Comparison of ENCODE assay signal across 1 cellular context in genomic region chr22:39264344-39265116, GRCh38.
TF ChIP-seq lines count a peak whose summit lies in the region.

No MANE protein-coding gene starts in this region.

TF ChIP-seq in SK-N-SH treated with all-trans-retinoic acid at 6 μM for 48 hours, 23 proteins besides CTCF, POLR2A, EP300 and RAD21 (continued from another document):
- TF ChIP-seq TSHZ2 (CRISPR knock-in tag; IDR thresholded peaks at IDR 0.05): no peak
- no peak for TF ChIP-seq ARNTL (CRISPR knock-in tag; IDR thresholded peaks at IDR 0.05; ENCODE audit: borderline replicate concordance, low read depth)
- TF ChIP-seq, protein P1, sequence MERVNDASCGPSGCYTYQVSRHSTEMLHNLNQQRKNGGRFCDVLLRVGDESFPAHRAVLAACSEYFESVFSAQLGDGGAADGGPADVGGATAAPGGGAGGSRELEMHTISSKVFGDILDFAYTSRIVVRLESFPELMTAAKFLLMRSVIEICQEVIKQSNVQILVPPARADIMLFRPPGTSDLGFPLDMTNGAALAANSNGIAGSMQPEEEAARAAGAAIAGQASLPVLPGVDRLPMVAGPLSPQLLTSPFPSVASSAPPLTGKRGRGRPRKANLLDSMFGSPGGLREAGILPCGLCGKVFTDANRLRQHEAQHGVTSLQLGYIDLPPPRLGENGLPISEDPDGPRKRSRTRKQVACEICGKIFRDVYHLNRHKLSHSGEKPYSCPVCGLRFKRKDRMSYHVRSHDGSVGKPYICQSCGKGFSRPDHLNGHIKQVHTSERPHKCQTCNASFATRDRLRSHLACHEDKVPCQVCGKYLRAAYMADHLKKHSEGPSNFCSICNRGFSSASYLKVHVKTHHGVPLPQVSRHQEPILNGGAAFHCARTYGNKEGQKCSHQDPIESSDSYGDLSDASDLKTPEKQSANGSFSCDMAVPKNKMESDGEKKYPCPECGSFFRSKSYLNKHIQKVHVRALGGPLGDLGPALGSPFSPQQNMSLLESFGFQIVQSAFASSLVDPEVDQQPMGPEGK (CRISPR knock-in tag; IDR thresholded peaks at IDR 0.05; ENCODE audit: borderline replicate concordance): no peak
- no peak for TF ChIP-seq TOX (CRISPR knock-in tag; IDR thresholded peaks at IDR 0.05; ENCODE audit: borderline replicate concordance)
- no peak for TF ChIP-seq CSRNP3 (CRISPR knock-in tag; IDR thresholded peaks at IDR 0.05)
TF ChIP-seq in SK-N-SH treated with all-trans-retinoic acid at 6 μM for 48 hours: peak in this region for 0.
